In genomic region chr1:45012639-45013278, GRCh38 we compare ENCODE assay signal across 8 cellular contexts. TPM values are rescaled to one million over a fixed set of nuclear protein-coding genes. Genes with fewer than 3 reads are reported as not detected.
DNase-seq lines count a peak whose midpoint lies in the region; ATAC-seq, FAIRE-seq and TF ChIP-seq lines count a peak whose summit lies in the region.

No MANE protein-coding gene starts in this region.

- peak; percentile 65 for DNase-seq in AG10803 (ENCODE audit: low read depth)
- peak; percentile 51 for DNase-seq in H54 (ENCODE audit: insufficient read length, low spot score)
- DNase-seq in OCI-M2 (lab: John Stamatoyannopoulos, UW; ENCODE audit: unreplicated experiment): peak; percentile 68
- DNase-seq in activated naive CD8-positive, alpha-beta T cell treated with anti-CD3 and anti-CD28 coated beads, Interleukin-2, amount 10 ng/mL, durations not matched to agents 7 days and 5 days: peak; percentile 49
- DNase-seq in cardiac septum (ENCODE audit: low spot score): peak; percentile 90
- DNase-seq in ovary: peak; percentile 69 to 87 (median 79)

- H3K36me3 ChIP-seq in ovary: no peaks in the 10 kb centered on the region

- TF ChIP-seq CTCF in AG10803 (conservative IDR thresholded peaks at IDR 0.05; ENCODE audit: low read length): no peak
- no peak for TF ChIP-seq CTCF in ovary (IDR thresholded peaks at IDR 0.05)

- H3K4me3 ChIP-seq in AG10803 (ENCODE audit: low read length) (peak overlapping the region; percentile 86), ovary (peak overlapping the region; percentile 82)

- H3K4me1 ChIP-seq in ovary (ENCODE audit: insufficient read depth): peaks cover 14% of the 10 kb centered on the region

- WGBS in ovary, 3 donors: 3 to 5% (median 3%) methylated on average over 17 to 21 of the region's 21 CpGs

- no peaks in the 10 kb centered on the region for H3K27me3 ChIP-seq in ovary

- TF ChIP-seq POLR2A in H54 (IDR thresholded peaks at IDR 0.05; ENCODE audit: low read depth, low read length) (no peak), ovary (IDR thresholded peaks at IDR 0.05) (no peak)

- ATAC-seq in activated naive CD8-positive, alpha-beta T cell treated with anti-CD3 and anti-CD28 coated beads, Interleukin-2, amount 10 ng/mL, durations not matched to agents 7 days and 5 days (ENCODE audit: low read depth): no peak
- ATAC-seq in HG03565 (IDR thresholded peaks at IDR 0.05; ENCODE audit: unreplicated experiment) (no peak), HG02981 (IDR thresholded peaks at IDR 0.05; ENCODE audit: unreplicated experiment) (no peak)

- H3K27ac ChIP-seq in ovary: peak overlapping the region; percentile 48 to 71

- FAIRE-seq in H54 (lab: Jason Lieb, UNC): no peak

- peaks cover 29% of the 10 kb centered on the region for H3K4me1 Mint-ChIP-seq in activated naive CD8-positive, alpha-beta T cell treated with anti-CD3 and anti-CD28 coated beads, Interleukin-2, amount 10 ng/mL, durations not matched to agents 7 days and 5 days

- H3K9me3 ChIP-seq in ovary: no peaks in the 10 kb centered on the region

- no peak for TF ChIP-seq EP300 in ovary (IDR thresholded peaks at IDR 0.05)

- intact Hi-C loops in cardiac septum (cut with DNase I): loop anchor here (1.0 to 10.0 kb wide), 5 partner anchors 175 to 542 kb away; partner anchors contain the start of genes AKR1A1, PLK3 and RNU5D-1
- intact Hi-C loops in ovary (cut with DNase I): loop anchor here (1.0 to 10.0 kb wide), 9 partner anchors 175 to 572 kb away; partner anchors contain the start of genes TESK2 (in 2 of the 4), BEST4 (in 1 of the 4) and NASP (in 1 of the 4)

- POLR2A ChIA-PET in activated naive CD8-positive, alpha-beta T cell treated with anti-CD3 and anti-CD28 coated beads, Interleukin-2, amount 10 ng/mL, durations not matched to agents 7 days and 5 days (lab: Charles Lee): interaction anchor here (0.6 to 6.2 kb wide), 23 partner anchors 10 to 571 kb away, joined by 3 to 84 read pairs (median 9); partner anchors contain the start of genes BTBD19, EIF2B3, MUTYH and NASP

- no peaks in the 10 kb centered on the region for H3K27me3 Mint-ChIP-seq in activated naive CD8-positive, alpha-beta T cell treated with anti-CD3 and anti-CD28 coated beads, Interleukin-2, amount 10 ng/mL, durations not matched to agents 7 days and 5 days

- H3K4me3 Mint-ChIP-seq in activated naive CD8-positive, alpha-beta T cell treated with anti-CD3 and anti-CD28 coated beads, Interleukin-2, amount 10 ng/mL, durations not matched to agents 7 days and 5 days: peak overlapping the region; percentile 89

- no peaks in the 10 kb centered on the region for H3K9me3 Mint-ChIP-seq in activated naive CD8-positive, alpha-beta T cell treated with anti-CD3 and anti-CD28 coated beads, Interleukin-2, amount 10 ng/mL, durations not matched to agents 7 days and 5 days

- peaks cover 8% of the 10 kb centered on the region for H3K36me3 Mint-ChIP-seq in activated naive CD8-positive, alpha-beta T cell treated with anti-CD3 and anti-CD28 coated beads, Interleukin-2, amount 10 ng/mL, durations not matched to agents 7 days and 5 days

- peak overlapping the region; percentile 97 for H3K27ac Mint-ChIP-seq in activated naive CD8-positive, alpha-beta T cell treated with anti-CD3 and anti-CD28 coated beads, Interleukin-2, amount 10 ng/mL, durations not matched to agents 7 days and 5 days

RNA-seq across cellular contexts. Expression of gene UROD, which starts 0.7 kb away (rescaled TPM):
- 10 to 100 TPM; 71.7 to 79.2 TPM for total RNA-seq in activated naive CD8-positive, alpha-beta T cell treated with anti-CD3 and anti-CD28 coated beads, Interleukin-2, amount 10 ng/mL, durations not matched to agents 7 days and 5 days
- 70.3 TPM for total RNA-seq in cardiac septum
- total RNA-seq in ovary: 10 to 100 TPM; 69.2 to 92.3 (median 74.7) TPM
- polyA plus RNA-seq in ovary: 10 to 100 TPM; 82.3 to 97.2 TPM

RNA-seq across cellular contexts. Expression of gene HECTD3, which starts 1.6 kb away (rescaled TPM):
- total RNA-seq in activated naive CD8-positive, alpha-beta T cell treated with anti-CD3 and anti-CD28 coated beads, Interleukin-2, amount 10 ng/mL, durations not matched to agents 7 days and 5 days: 10 to 100 TPM; 44.2 to 44.9 TPM
- total RNA-seq in cardiac septum (18.4 TPM), ovary (10 to 100 TPM; 20.9 to 46.0 (median 36.1) TPM)
- 10 to 100 TPM; 27.7 to 45.0 TPM for polyA plus RNA-seq in ovary

RNA-seq across cellular contexts. Expression of gene EIF2B3, which starts 26.4 kb away (rescaled TPM):
- total RNA-seq in activated naive CD8-positive, alpha-beta T cell treated with anti-CD3 and anti-CD28 coated beads, Interleukin-2, amount 10 ng/mL, durations not matched to agents 7 days and 5 days: 10 to 100 TPM; 22.8 to 23.0 TPM
- total RNA-seq in cardiac septum: 26.5 TPM
- total RNA-seq in ovary: 10 to 100 TPM; 15.0 to 34.5 (median 22.7) TPM
- polyA plus RNA-seq in ovary: 10 to 100 TPM; 14.7 to 26.9 TPM
